8 cellular contexts compared by ENCODE assay signal in genomic region chr17:4365103-4365627, GRCh38. TPM values are rescaled to one million over a fixed set of nuclear protein-coding genes. Genes with fewer than 3 reads are reported as not detected.
DNase-seq lines count a peak whose midpoint lies in the region; ATAC-seq and TF ChIP-seq lines count a peak whose summit lies in the region.

No MANE protein-coding gene starts in this region.

- no peak overlapping the region for H2AFZ ChIP-seq in OCI-LY7 (ENCODE audit: low read length)

- H3K79me2 ChIP-seq in OCI-LY7 (ENCODE audit: insufficient read depth, low read depth, low read length) = peaks cover 62% of the 10 kb centered on the region

- peak overlapping the region; percentile 85 for H3K4me2 ChIP-seq in OCI-LY7 (ENCODE audit: low read length)

- H4K20me1 ChIP-seq in OCI-LY7 (ENCODE audit: insufficient read depth, low read length) = peaks cover 12% of the 10 kb centered on the region; the same call in 1 of the 2 replicates

- no peaks in the 10 kb centered on the region for H3K9me3 ChIP-seq in OCI-LY7 (ENCODE audit: low read length)
- no peaks in the 10 kb centered on the region for H3K9me3 ChIP-seq in mononuclear cell (ENCODE audit: low read depth, low read length)

- no peaks in the 10 kb centered on the region for H3K9me3 Mint-ChIP-seq in Calu3 (ENCODE audit: low read depth, unreplicated experiment)
- no peaks in the 10 kb centered on the region for H3K9me3 Mint-ChIP-seq in IgD-negative memory B cell

- H3K4me3 ChIP-seq in OCI-LY7 (ENCODE audit: low read depth, low read length, poor library complexity, severe bottlenecking) = peak overlapping the region; percentile 98
- H3K4me3 ChIP-seq in mononuclear cell (ENCODE audit: low read length) = peak overlapping the region; percentile 95

- no peak for TF ChIP-seq CTCF in Calu3 (IDR thresholded peaks at IDR 0.05; ENCODE audit: unreplicated experiment)
- TF ChIP-seq CTCF in OCI-LY7 (conservative IDR thresholded peaks at IDR 0.05; ENCODE audit: low read length) = no peak

- H3K9me2 ChIP-seq in OCI-LY7 (ENCODE audit: insufficient read depth, low read length) = no peaks in the 10 kb centered on the region

- no peaks in the 10 kb centered on the region for H3K27me3 Mint-ChIP-seq in Calu3 (ENCODE audit: unreplicated experiment)
- H3K27me3 Mint-ChIP-seq in IgD-negative memory B cell = no peaks in the 10 kb centered on the region

- intact Hi-C loops in Calu3 (cut with micrococcal nuclease; ENCODE audit: unreplicated experiment) (no loop called here), OCI-LY7 (cut with micrococcal nuclease; ENCODE audit: unreplicated experiment) (loop anchor here (5.0 to 10.0 kb wide), 4 partner anchors 68 to 830 kb away; partner anchors contain the start of genes ANKFY1, ATP2A3 and ZNF594)

- peaks cover 70% of the 10 kb centered on the region for H3K4me1 ChIP-seq in OCI-LY7 (ENCODE audit: insufficient read depth, low read length, poor library complexity, severe bottlenecking)
- peaks cover 26% of the 10 kb centered on the region for H3K4me1 ChIP-seq in mononuclear cell (ENCODE audit: insufficient read depth, low read length)

- peak overlapping the region; percentile 89 for H3K27ac ChIP-seq in OCI-LY7 (ENCODE audit: low read depth, low read length, poor library complexity, severe bottlenecking)
- peak overlapping the region; percentile 92 for H3K27ac ChIP-seq in epithelial cell of prostate

- peaks cover 13% of the 10 kb centered on the region for H3K36me3 Mint-ChIP-seq in Calu3 (ENCODE audit: insufficient read depth, unreplicated experiment)
- H3K36me3 Mint-ChIP-seq in IgD-negative memory B cell = peaks cover 5% of the 10 kb centered on the region

- POLR2A ChIA-PET in OCI-LY7 (lab: Charles Lee) = no interaction called here

- H3K4me3 Mint-ChIP-seq in Calu3 (ENCODE audit: low read depth, unreplicated experiment) (peak overlapping the region; percentile 86), IgD-negative memory B cell (peak overlapping the region; percentile 89 to 99 (median 97))

- no TSS peak for BruUV-seq in Calu3 (replicated peaks; lab: Mats Ljungman, UMichigan)
- BruUV-seq in OCI-LY7 (replicated peaks; lab: Mats Ljungman, UMichigan) = no TSS peak

- H3K4me1 Mint-ChIP-seq in Calu3 (ENCODE audit: low read depth, unreplicated experiment) = no peaks in the 10 kb centered on the region
- peaks cover 27 to 35% (median 34%) of the 10 kb centered on the region in 3 donors for H3K4me1 Mint-ChIP-seq in IgD-negative memory B cell

- H3K27ac Mint-ChIP-seq in Calu3 (ENCODE audit: unreplicated experiment) (peak overlapping the region; percentile 77), IgD-negative memory B cell (peak overlapping the region; percentile 76 to 98 (median 96))

- ATAC-seq in GM21526 (IDR thresholded peaks at IDR 0.05; ENCODE audit: low FRiP score, unreplicated experiment) = peak; percentile 36

- no peaks in the 10 kb centered on the region for H3K27me3 ChIP-seq in mononuclear cell (ENCODE audit: insufficient read depth, low read length)

- H3K36me3 ChIP-seq in OCI-LY7 (ENCODE audit: insufficient read depth, low read length) = peaks cover 54% of the 10 kb centered on the region

- CTCF ChIA-PET in Calu3 (lab: Charles Lee) (no interaction called here), OCI-LY7 (lab: Charles Lee; ENCODE audit: unreplicated experiment) (no interaction called here)

- DNase-seq in Calu3 (peak; percentile 84), OCI-LY7 (ENCODE audit: low spot score) (peak; percentile 97), activated T-cell treated with anti-CD3 and anti-CD28 coated beads for 48 hours (ENCODE audit: low read depth) (peak; percentile 85), epithelial cell of prostate (ENCODE audit: low read depth, low spot score) (peak; percentile 59)
- peak; percentile 70 to 80 for DNase-seq in stimulated activated CD8-positive, alpha-beta memory T cell treated with anti-CD3 and anti-CD28 coated beads, Interleukin-2, amount 100 ng/mL, for 1 hour (ENCODE audit: low read depth in 2 of 2)

RNA-seq across cellular contexts. Expression of gene UBE2G1, which starts 1.3 kb away (rescaled TPM):
- 52.0 and 52.5 TPM in 2 replicates for total RNA-seq in Calu3 (2022)
- polyA plus RNA-seq in IgD-negative memory B cell = 97.5 TPM
- 115 and 124 TPM in 2 replicates for total RNA-seq in OCI-LY7 (2014; rRNA removed; shearing (Covaris generic))
- total RNA-seq in OCI-LY7 (2022) = 216 and 222 TPM in 2 replicates
- total RNA-seq in mononuclear cell = 76.4 TPM

Comparison
In these comparisons a context has a peak if more than half of its experiments do, and no peak if none do; other contexts are left out.
1. Peak in every context shown above with its lines: DNase-seq, ATAC-seq, H3K4me3 ChIP-seq and H3K27ac ChIP-seq.